In genomic region chr3:14531856-14532395, GRCh38 we compare ENCODE assay signal across 18 cellular contexts. TPM values are rescaled to one million over a fixed set of nuclear protein-coding genes. Genes with fewer than 3 reads are reported as not detected.
DNase-seq lines count a peak whose midpoint lies in the region; ATAC-seq, FAIRE-seq and TF ChIP-seq lines count a peak whose summit lies in the region.
"Had no signal": no experiment of that assay in that cellular context is flagged by ENCODE, and none has a peak within 500 bp of the region (broad histone marks: within the 10 kb centered on the region; RNA-seq: fewer than 3 reads in every experiment).

No MANE protein-coding gene starts in this region.

- H2AFZ ChIP-seq in K562 (ENCODE audit: low read depth, low read length) = peak overlapping the region; percentile 75; the same call in 1 of the 2 replicates

- intact Hi-C loops in K562 (cut with micrococcal nuclease) (no loop called here), kidney (cut with DNase I) (no loop called here), gastrocnemius medialis (cut with DNase I; ENCODE audit: low total_unique reads) (no loop called here)

- TF ChIP-seq POLR2A in K562 (conservative IDR thresholded peaks at IDR 0.05) = no peak
- no peak for TF ChIP-seq POLR2A in gastrocnemius medialis (IDR thresholded peaks at IDR 0.05)
- no peak for TF ChIP-seq POLR2A in erythroblast (IDR thresholded peaks at IDR 0.05; ENCODE audit: low read length)

- POLR2A ChIA-PET in K562 (lab: Yijun Ruan, JAX) = no interaction called here

- no peak for FAIRE-seq in K562 (lab: Jason Lieb, UNC)
- no peak for FAIRE-seq in kidney (lab: Jason Lieb, UNC)

- H3K27me3 ChIP-seq in K562 (ENCODE audit: control insufficient read depth in 2 of 2, insufficient read depth in 2 of 2, low read length in 2 of 2) (peaks cover 7 to 11% of the 10 kb centered on the region in 2 experiments; a peak in 2 of 5 replicates), gastrocnemius medialis (no peaks in the 10 kb centered on the region)
- H3K27me3 ChIP-seq: Peyer's patch had no signal

- TF ChIP-seq CTCF in C4-2B (conservative IDR thresholded peaks at IDR 0.05) (no peak), K562 (IDR thresholded peaks at IDR 0.05 in 2 of 3, conservative IDR thresholded peaks at IDR 0.05 in 1 of 3; ENCODE audit: insufficient read depth in 2 of 3, low read depth in 1 of 3, low read length in 3 of 3) (no peak), kidney (IDR thresholded peaks at IDR 0.05; ENCODE audit: borderline replicate concordance, extremely low read depth, insufficient read depth) (no peak), gastrocnemius medialis (IDR thresholded peaks at IDR 0.05 in 4 of 5, conservative IDR thresholded peaks at IDR 0.05 in 1 of 5) (no peak)

- H3K4me1 ChIP-seq in K562 (replicated peaks in 1 of 2; ENCODE audit: control insufficient read depth in 2 of 2, insufficient read depth in 2 of 2, low read length in 2 of 2) (peaks cover 11 to 16% of the 10 kb centered on the region in 2 experiments), kidney (ENCODE audit: control insufficient read depth in 1 of 2, insufficient read depth in 1 of 2, low read depth in 1 of 2, low read length in 2 of 2) (no peaks in the 10 kb centered on the region), gastrocnemius medialis (peaks cover 56 to 62% of the 10 kb centered on the region in 2 donors)

- in situ Hi-C loops in K562 (cut with MboI) = no loop called here
- in situ Hi-C loops in gastrocnemius medialis (cut with MboI; ENCODE audit: low sequenced_read_pairs in 4 of 4) = no loop called here

- no peaks in the 10 kb centered on the region for H4K20me1 ChIP-seq in K562 (replicated peaks; ENCODE audit: control insufficient read depth, insufficient read depth, low read length)

- CTCF ChIA-PET in K562 (lab: Yijun Ruan, JAX; ENCODE audit: low intra/inter-chr PET ratio) = no interaction called here

- no peak overlapping the region for H3K9ac ChIP-seq in K562 (ENCODE audit: insufficient read depth in 1 of 2, low read depth in 2 of 2, low read length in 2 of 2)
- H3K9ac ChIP-seq in kidney (ENCODE audit: low read length in 2 of 2) = no peak overlapping the region

- H3K79me2 ChIP-seq in K562 (ENCODE audit: control insufficient read depth, insufficient read depth, low read length) = no peaks in the 10 kb centered on the region

- no peak for ATAC-seq in K562
- ATAC-seq in gastrocnemius medialis = no peak
- ATAC-seq in HG03439 (IDR thresholded peaks at IDR 0.05; ENCODE audit: unreplicated experiment) = no peak
- ATAC-seq in GM21360 (IDR thresholded peaks at IDR 0.05; ENCODE audit: unreplicated experiment) = no peak

- H3K36me3 ChIP-seq in K562 (ENCODE audit: control insufficient read depth, insufficient read depth, low read length) (no peaks in the 10 kb centered on the region), kidney (ENCODE audit: control insufficient read depth in 1 of 2, insufficient read depth in 2 of 2, low read length in 2 of 2) (no peaks in the 10 kb centered on the region), gastrocnemius medialis (no peaks in the 10 kb centered on the region)
- H3K36me3 ChIP-seq: Peyer's patch had no signal

- H3K9me3 ChIP-seq in K562 (replicated peaks; ENCODE audit: control insufficient read depth, insufficient read depth, low read depth, low read length) (no peaks in the 10 kb centered on the region), kidney (ENCODE audit: control insufficient read depth in 1 of 2, low read length in 2 of 2) (peaks cover 0 to 5% of the 10 kb centered on the region in 2 donors), gastrocnemius medialis (no peaks in the 10 kb centered on the region)
- H3K9me3 ChIP-seq: Peyer's patch had no signal

- no peak for TF ChIP-seq RAD21 in K562 (CRISPR knock-in tag; conservative IDR thresholded peaks at IDR 0.05 in 1 of 2, IDR thresholded peaks at IDR 0.05 in 1 of 2)

- 65% methylated on average over 17 of the region's 17 CpGs for WGBS in K562 (ENCODE audit: insufficient coverage, low coverage, missing lambda C conversion rate)

- no TSS peak for BruUV-seq in K562 (replicated peaks; lab: Mats Ljungman, UMichigan)

- no peak overlapping the region for H3K4me2 ChIP-seq in K562 (ENCODE audit: insufficient read depth, low read length)

- DNase-seq in K562 (ENCODE audit: extremely low read depth in 1 of 4, low spot score in 3 of 4) = no peak
- peak; percentile 45 for DNase-seq in kidney
- DNase-seq in gastrocnemius medialis = no peak
- DNase-seq in OCI-M2 (lab: John Stamatoyannopoulos, UW; ENCODE audit: unreplicated experiment) = no peak
- DNase-seq in erythroblast (lab: John Stamatoyannopoulos, UW) = no peak
- DNase-seq: EL, NCI-H1105, NCI-H1694, NCI-H524 treated with DMSO at 0.1 percent for 48 hours, SHP77 treated with DMSO at 0.1 percent for 48 hours had no signal

- H3K4me3 ChIP-seq in K562 = no peak overlapping the region
- no peak overlapping the region for H3K4me3 ChIP-seq in kidney (ENCODE audit: low read length in 2 of 2)
- no peak overlapping the region for H3K4me3 ChIP-seq in gastrocnemius medialis
- H3K4me3 ChIP-seq: Peyer's patch had no signal

- H3K27ac ChIP-seq in C4-2B = peak overlapping the region; percentile 19
- H3K27ac ChIP-seq in K562 (ENCODE audit: extremely low read depth, low read depth, low read length) = no peak overlapping the region
- no peak overlapping the region for H3K27ac ChIP-seq in kidney (ENCODE audit: low read depth in 2 of 2, low read length in 2 of 2)
- peak overlapping the region; percentile 94 to 97 (median 94) for H3K27ac ChIP-seq in gastrocnemius medialis

- TF ChIP-seq EP300 in K562 (IDR thresholded peaks at IDR 0.05; ENCODE audit: low read length) = no peak

- no peaks in the 10 kb centered on the region for H3K9me1 ChIP-seq in K562 (ENCODE audit: control insufficient read depth, insufficient read depth, low read length)

TF ChIP-seq in K562, 482 proteins besides CTCF, POLR2A, EP300 and RAD21:
- TF ChIP-seq ZBTB26 (CRISPR knock-in tag; IDR thresholded peaks at IDR 0.05) (no peak), TFAM (CRISPR knock-in tag; conservative IDR thresholded peaks at IDR 0.05) (no peak), CBFB (CRISPR knock-in tag; IDR thresholded peaks at IDR 0.05) (0 out of 2 replicates have a peak, but pooled peaks have one; percentile 20), ZNF324 (CRISPR knock-in tag; IDR thresholded peaks at IDR 0.05) (no peak), DLX4 (CRISPR knock-in tag; IDR thresholded peaks at IDR 0.05) (no peak)

RNA-seq across cellular contexts. Expression of gene GRIP2, which starts 8.2 kb away (rescaled TPM):
- not detected in 2 replicates for total RNA-seq in K562 (2011; cell fraction: chromatin; rRNA removed; ENCODE audit: low replicate concordance)
- total RNA-seq in K562 (2011; cell fraction: nucleolus; rRNA removed) = under 0.01 TPM in 1 of 2 replicates, not detected in the other
- 0.07 TPM in 1 of 2 replicates, not detected in the other for total RNA-seq in K562 (2011; cell fraction: nucleoplasm; rRNA removed)
- not detected in 2 replicates for total RNA-seq in K562 (2014; rRNA removed)
- total RNA-seq in K562 (2014; rRNA removed; fragmentation: Illumina TruSeq; extraction: Trizol) = not detected in 2 replicates
- not detected in 2 replicates for total RNA-seq in K562 (2015; rRNA removed; fragmentation: Illumina TruSeq; extraction: Trizol)
- not detected in 2 replicates for total RNA-seq in K562 (2021)
- polyA plus RNA-seq in K562 (2011; rRNA removed) = not detected in 2 replicates
- 0.04 TPM in 1 of 2 replicates, not detected in the other for polyA plus RNA-seq in K562 (2011; cell fraction: cytosol; rRNA removed)
- polyA plus RNA-seq in K562 (2011; cell fraction: nucleus; rRNA removed) = 0.03 and 0.06 TPM in 2 replicates
- polyA plus RNA-seq in K562 (2012) = 0.04 and 0.06 TPM in 2 replicates
- not detected in 2 replicates for polyA plus RNA-seq in K562 (2014; fragmentation: Illumina TruSeq; extraction: Trizol)
- under 1 TPM; 0.01 TPM for polyA plus RNA-seq in K562 (2014; fragmentation: Nextera tagmentation; extraction: Ambion mirVana)
- polyA plus RNA-seq in K562 (2014; rRNA removed) = 0.03 TPM in 1 of 2 replicates, not detected in the other
- polyA minus RNA-seq in K562 (2011; rRNA and poly(A)+ RNA removed) = not detected in 2 replicates
- polyA minus RNA-seq in K562 (2011; cell fraction: cytosol; rRNA and poly(A)+ RNA removed) = not detected in 2 replicates
- polyA minus RNA-seq in K562 (2011; cell fraction: nucleus; rRNA and poly(A)+ RNA removed) = not detected in 2 replicates
- total RNA-seq in kidney = 3.0 TPM
- 3.2 TPM for polyA plus RNA-seq in kidney (ENCODE audit: insufficient read depth, low read depth, low replicate concordance)
- total RNA-seq in gastrocnemius medialis = 10 to 100 TPM in 1 of 4 donors, 1 to 10 TPM in 3; 2.8 to 12.6 (median 4.6) TPM
- total RNA-seq: HT1080, LHCN-M2 had no signal
- polyA plus RNA-seq: CD14-positive monocyte, IgD-negative memory B cell had no signal

Comparison
In these comparisons a context has a peak if more than half of its experiments do, and no peak if none do; other contexts are left out.
1. H3K27ac ChIP-seq: peak in C4-2B (single experiment) and gastrocnemius medialis (4 of 4); none in K562 (single experiment) and kidney (0 of 2).